26 cellular contexts compared by ENCODE assay signal in the genomic region with DNA sequence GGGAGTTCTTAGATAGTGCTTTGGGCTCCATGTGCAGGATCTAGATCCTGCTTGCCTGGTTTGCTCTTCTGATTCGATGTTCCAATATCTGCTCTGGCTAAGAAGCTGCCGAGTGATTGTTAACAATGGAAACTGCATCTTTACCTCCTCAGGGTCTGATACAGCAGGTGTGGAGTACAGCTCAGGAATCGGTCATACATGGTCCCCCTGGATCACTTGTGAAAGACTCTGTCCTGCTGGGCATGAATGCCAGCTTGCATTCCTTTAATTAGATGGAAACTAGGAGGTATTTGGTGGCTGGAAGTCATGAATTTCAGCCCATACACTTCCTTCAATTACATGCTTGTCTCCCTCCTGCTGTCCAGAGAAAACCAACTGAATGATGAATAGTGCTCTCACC.
"Had no signal": no experiment of that assay in that cellular context is flagged by ENCODE, and none has a peak within 500 bp of the region (broad histone marks: within the 10 kb centered on the region; RNA-seq: fewer than 3 reads in every experiment).

No MANE protein-coding gene starts in this region.

- H3K4me1 Mint-ChIP-seq: memory B cell; naive thymus-derived CD8-positive, alpha-beta T cell; stimulated activated effector memory CD8-positive, alpha-beta T cell treated with anti-CD3 and anti-CD28 coated beads, Interleukin-12 subunit alpha, Interleukin-12 subunit beta, amount 100 ng/mL, for 72 hours had no signal

- H3K9me3 ChIP-seq: gastrocnemius medialis, prostate gland, sigmoid colon, testis, tibial artery had no signal

- H3K27ac ChIP-seq: dorsolateral prefrontal cortex, epithelial cell of prostate, gastrocnemius medialis, parathyroid adenoma, prostate gland, sigmoid colon, testis, tibial artery had no signal

- H3K36me3 ChIP-seq: gastrocnemius medialis, prostate gland, sigmoid colon, tibial artery had no signal

- H3K27me3 ChIP-seq: dorsolateral prefrontal cortex, gastrocnemius medialis, sigmoid colon, testis, tibial artery had no signal

- ATAC-seq: esophagus mucosa; gastrocnemius medialis; left lobe of liver; naive thymus-derived CD8-positive, alpha-beta T cell; right cardiac atrium; stimulated activated naive CD8-positive, alpha-beta T cell treated with anti-CD3 and anti-CD28 coated beads, Interleukin-15, Interleukin-2, amounts not matched to agents 100 U/mL and 50 U/mL, for 24 hours had no signal

- DNase-seq: dorsolateral prefrontal cortex; effector CD4-positive, alpha-beta T cell; foreskin fibroblast; gastrocnemius medialis; head of caudate nucleus; kidney; midbrain; naive thymus-derived CD8-positive, alpha-beta T cell; right cardiac atrium; sigmoid colon; stimulated activated CD4-positive, alpha-beta T cell treated with anti-CD3 and anti-CD28 coated beads, Interleukin-2, amount 100 ng/mL, for 24 hours; stimulated activated CD4-positive, alpha-beta T cell treated with anti-CD3 and anti-CD28 coated beads, Interleukin-4, amount 100 ng/mL, for 24 hours; stimulated activated naive CD8-positive, alpha-beta T cell treated with anti-CD3 and anti-CD28 coated beads, Interleukin-15, Interleukin-2, amounts not matched to agents 100 U/mL and 50 U/mL, for 24 hours; substantia nigra; testis; tibial artery had no signal

- H3K4me3 Mint-ChIP-seq: memory B cell; naive thymus-derived CD8-positive, alpha-beta T cell; neural crest cell; stimulated activated effector memory CD8-positive, alpha-beta T cell treated with anti-CD3 and anti-CD28 coated beads, Interleukin-12 subunit alpha, Interleukin-12 subunit beta, amount 100 ng/mL, for 72 hours; type B pancreatic cell had no signal

- H3K36me3 Mint-ChIP-seq: memory B cell; naive thymus-derived CD8-positive, alpha-beta T cell; stimulated activated effector memory CD8-positive, alpha-beta T cell treated with anti-CD3 and anti-CD28 coated beads, Interleukin-12 subunit alpha, Interleukin-12 subunit beta, amount 100 ng/mL, for 72 hours; type B pancreatic cell had no signal

- H3K27ac Mint-ChIP-seq: memory B cell; naive thymus-derived CD8-positive, alpha-beta T cell; stimulated activated effector memory CD8-positive, alpha-beta T cell treated with anti-CD3 and anti-CD28 coated beads, Interleukin-12 subunit alpha, Interleukin-12 subunit beta, amount 100 ng/mL, for 72 hours; type B pancreatic cell had no signal

- H3K4me1 ChIP-seq: gastrocnemius medialis, parathyroid adenoma, prostate gland, sigmoid colon, testis, tibial artery had no signal

- H3K4me3 ChIP-seq: dorsolateral prefrontal cortex, gastrocnemius medialis, lung, prostate gland, sigmoid colon, testis, tibial artery had no signal

- H3K9me3 Mint-ChIP-seq: memory B cell; naive thymus-derived CD8-positive, alpha-beta T cell; stimulated activated effector memory CD8-positive, alpha-beta T cell treated with anti-CD3 and anti-CD28 coated beads, Interleukin-12 subunit alpha, Interleukin-12 subunit beta, amount 100 ng/mL, for 72 hours had no signal

- H3K9ac ChIP-seq: parathyroid adenoma had no signal
